ENCODE assay signal across 34 cellular contexts in genomic region chr3:62749130-62749529, GRCh38.
"Had no signal": no experiment of that assay in that cellular context is flagged by ENCODE, and none has a peak within 500 bp of the region (broad histone marks: within the 10 kb centered on the region; RNA-seq: fewer than 3 reads in every experiment).

No MANE protein-coding gene starts in this region.

- H3K4me3 ChIP-seq: ascending aorta had no signal

- H3K36me3 Mint-ChIP-seq: activated CD8-positive, alpha-beta memory T cell treated with anti-CD3 and anti-CD28 coated beads, Interleukin-2, amount 10 ng/mL, durations not matched to agents 7 days and 5 days; activated naive CD4-positive, alpha-beta T cell treated with anti-CD3 and anti-CD28 coated beads, Interleukin-2, amount 10 ng/mL, durations not matched to agents 7 days and 5 days; activated naive CD4-positive, alpha-beta T cell treated with anti-CD3 and anti-CD28 coated beads, Interleukin-2, amount 50 U/mL, for 24 hours; activated naive CD8-positive, alpha-beta T cell; activated naive CD8-positive, alpha-beta T cell treated with anti-CD3 and anti-CD28 coated beads, Interleukin-2, amount 10 ng/mL, durations not matched to agents 7 days and 5 days had no signal

- H3K4me1 Mint-ChIP-seq: activated CD4-positive, alpha-beta memory T cell treated with anti-CD3 and anti-CD28 coated beads, Interleukin-2, amount 10 ng/mL, durations not matched to agents 7 days and 5 days; activated CD4-positive, alpha-beta T cell treated with anti-CD3 and anti-CD28 coated beads for 36 hours; activated CD4-positive, alpha-beta T cell treated with anti-CD3 and anti-CD28 coated beads, Interleukin-2, amount 10 ng/mL, durations not matched to agents 7 days and 5 days; activated CD8-positive, alpha-beta memory T cell treated with anti-CD3 and anti-CD28 coated beads, Interleukin-2, amount 10 ng/mL, durations not matched to agents 7 days and 5 days; activated naive CD4-positive, alpha-beta T cell treated with anti-CD3 and anti-CD28 coated beads, Interleukin-2, amount 10 ng/mL, durations not matched to agents 7 days and 5 days; activated naive CD4-positive, alpha-beta T cell treated with anti-CD3 and anti-CD28 coated beads, Interleukin-2, amount 50 U/mL, for 24 hours; activated naive CD8-positive, alpha-beta T cell treated with anti-CD3 and anti-CD28 coated beads, Interleukin-2, amount 10 ng/mL, durations not matched to agents 7 days and 5 days; activated naive CD8-positive, alpha-beta T cell treated with anti-CD3 and anti-CD28 coated beads, Interleukin-2, amount 50 U/mL, for 24 hours; brain had no signal

- H3K27me3 ChIP-seq: ascending aorta had no signal

- H3K27me3 Mint-ChIP-seq: activated CD4-positive, alpha-beta memory T cell treated with anti-CD3 and anti-CD28 coated beads, Interleukin-2, amount 10 ng/mL, durations not matched to agents 7 days and 5 days; activated CD4-positive, alpha-beta T cell treated with anti-CD3 and anti-CD28 coated beads for 36 hours; activated CD4-positive, alpha-beta T cell treated with anti-CD3 and anti-CD28 coated beads, Interleukin-2, amount 10 ng/mL, durations not matched to agents 7 days and 5 days; activated CD8-positive, alpha-beta memory T cell treated with anti-CD3 and anti-CD28 coated beads, Interleukin-2, amount 10 ng/mL, durations not matched to agents 7 days and 5 days; activated naive CD4-positive, alpha-beta T cell treated with anti-CD3 and anti-CD28 coated beads, Interleukin-2, amount 10 ng/mL, durations not matched to agents 7 days and 5 days; activated naive CD4-positive, alpha-beta T cell treated with anti-CD3 and anti-CD28 coated beads, Interleukin-2, amount 50 U/mL, for 24 hours; activated naive CD8-positive, alpha-beta T cell; activated naive CD8-positive, alpha-beta T cell treated with anti-CD3 and anti-CD28 coated beads, Interleukin-2, amount 10 ng/mL, durations not matched to agents 7 days and 5 days; activated naive CD8-positive, alpha-beta T cell treated with anti-CD3 and anti-CD28 coated beads, Interleukin-2, amount 50 U/mL, for 24 hours; activated T-cell treated with anti-CD3 and anti-CD28 coated beads, Interleukin-2, amount 50 U/mL, for 24 hours had no signal

- H3K27ac Mint-ChIP-seq: activated CD4-positive, alpha-beta memory T cell treated with anti-CD3 and anti-CD28 coated beads, Interleukin-2, amount 10 ng/mL, durations not matched to agents 7 days and 5 days; activated CD4-positive, alpha-beta T cell treated with anti-CD3 and anti-CD28 coated beads for 36 hours; activated CD4-positive, alpha-beta T cell treated with anti-CD3 and anti-CD28 coated beads, Interleukin-2, amount 10 ng/mL, durations not matched to agents 7 days and 5 days; activated CD8-positive, alpha-beta memory T cell treated with anti-CD3 and anti-CD28 coated beads, Interleukin-2, amount 10 ng/mL, durations not matched to agents 7 days and 5 days; activated CD8-positive, alpha-beta T cell treated with anti-CD3 and anti-CD28 coated beads, Interleukin-2, amount 10 ng/mL, durations not matched to agents 7 days and 5 days; activated naive CD4-positive, alpha-beta T cell treated with anti-CD3 and anti-CD28 coated beads, Interleukin-2, amount 10 ng/mL, durations not matched to agents 7 days and 5 days; activated naive CD4-positive, alpha-beta T cell treated with anti-CD3 and anti-CD28 coated beads, Interleukin-2, amount 50 U/mL, for 24 hours; activated naive CD8-positive, alpha-beta T cell; activated naive CD8-positive, alpha-beta T cell treated with anti-CD3 and anti-CD28 coated beads, Interleukin-2, amount 10 ng/mL, durations not matched to agents 7 days and 5 days; activated naive CD8-positive, alpha-beta T cell treated with anti-CD3 and anti-CD28 coated beads, Interleukin-2, amount 50 U/mL, for 24 hours; activated T-cell treated with anti-CD3 and anti-CD28 coated beads, Interleukin-2, amount 50 U/mL, for 24 hours; activated T-helper 2 cell treated with anti-CD3 and anti-CD28 coated beads, Interferon-gamma antibody, Interleukin-2, Interleukin-4, amounts not matched to agents 10 μg/mL and 5 μg/mL and 100 μg/mL, durations not matched to agents 14 hours and 24 hours and 36 hours; brain; T-helper 1 cell treated with Interleukin-12 subunit alpha and Interleukin-12 subunit beta and Interleukin-4 antibody, amounts not matched to agents 30 μg/mL and 1 μg/mL, for 36 hours; T-helper 2 cell treated with Interferon-gamma antibody and Interleukin-4, amounts not matched to agents 5 μg/mL and 100 μg/mL, for 36 hours had no signal

- H3K27ac ChIP-seq: ascending aorta, VCaP had no signal

- H3K9me3 ChIP-seq: ascending aorta had no signal

- DNase-seq: activated CD4-positive, alpha-beta memory T cell treated with anti-CD3 and anti-CD28 coated beads, Interleukin-2, amount 10 ng/mL, durations not matched to agents 7 days and 5 days; activated CD4-positive, alpha-beta T cell treated with anti-CD3 and anti-CD28 coated beads for 1 hour; activated CD4-positive, alpha-beta T cell treated with anti-CD3 and anti-CD28 coated beads for 36 hours; activated CD4-positive, alpha-beta T cell treated with anti-CD3 and anti-CD28 coated beads for 48 hours; activated CD4-positive, alpha-beta T cell treated with anti-CD3 and anti-CD28 coated beads, Interleukin-2, amount 10 ng/mL, durations not matched to agents 7 days and 5 days; activated CD4-positive, alpha-beta T cell treated with anti-CD3 and anti-CD28 coated beads, Interleukin-2, amount 50 U/mL, for 48 hours; activated CD4-positive, CD25-positive, alpha-beta regulatory T cell; activated CD8-positive, alpha-beta memory T cell treated with anti-CD3 and anti-CD28 coated beads for 24 hours; activated CD8-positive, alpha-beta memory T cell treated with anti-CD3 and anti-CD28 coated beads, Interleukin-2, amount 10 ng/mL, durations not matched to agents 7 days and 5 days; activated CD8-positive, alpha-beta memory T cell treated with anti-CD3 and anti-CD28 coated beads, Interleukin-2, amount 50 U/mL, for 48 hours; activated CD8-positive, alpha-beta T cell treated with anti-CD3 and anti-CD28 coated beads, Interleukin-2, amount 10 ng/mL, durations not matched to agents 7 days and 5 days; activated effector memory CD4-positive, alpha-beta T cell treated with Interleukin-2 at 50 U/mL for 16 hours; activated gamma-delta T cell; activated naive CD4-positive, alpha-beta T cell treated with anti-CD3 and anti-CD28 coated beads, Interleukin-2, amount 10 ng/mL, durations not matched to agents 7 days and 5 days; activated naive CD4-positive, alpha-beta T cell treated with Interleukin-2 at 50 U/mL for 16 hours; activated naive CD8-positive, alpha-beta T cell treated with anti-CD3 and anti-CD28 coated beads, Interleukin-2, amount 10 ng/mL, durations not matched to agents 7 days and 5 days; activated naive CD8-positive, alpha-beta T cell treated with anti-CD3 and anti-CD28 coated beads, Interleukin-2, amount 50 U/mL, for 24 hours; activated T-cell treated with anti-CD3 and anti-CD28 coated beads, Interleukin-2, amount 50 U/mL, for 24 hours; activated T-cell treated with anti-CD3 and anti-CD28 coated beads, Interleukin-2, amount 50 U/mL, for 48 hours; amygdala; anterior cingulate cortex; central memory CD4-positive, alpha-beta T cell; T-helper 1 cell; T-helper 2 cell; T-helper 9 cell had no signal

- H3K4me1 ChIP-seq: ascending aorta had no signal

- H3K36me3 ChIP-seq: ascending aorta had no signal

- ATAC-seq: activated CD4-positive, alpha-beta T cell treated with anti-CD3 and anti-CD28 coated beads for 36 hours; activated CD4-positive, CD25-positive, alpha-beta regulatory T cell treated with anti-CD3 and anti-CD28 coated beads, Interleukin-2, amount 50 U/mL, for 24 hours; activated CD8-positive, alpha-beta memory T cell treated with anti-CD3 and anti-CD28 coated beads, Interleukin-2, amount 10 ng/mL, durations not matched to agents 7 days and 5 days; activated CD8-positive, alpha-beta T cell treated with anti-CD3 and anti-CD28 coated beads, Interleukin-2, amount 10 ng/mL, durations not matched to agents 7 days and 5 days had no signal

- H3K4me3 Mint-ChIP-seq: activated CD4-positive, alpha-beta memory T cell treated with anti-CD3 and anti-CD28 coated beads, Interleukin-2, amount 10 ng/mL, durations not matched to agents 7 days and 5 days; activated CD4-positive, alpha-beta T cell treated with anti-CD3 and anti-CD28 coated beads for 36 hours; activated CD4-positive, alpha-beta T cell treated with anti-CD3 and anti-CD28 coated beads, Interleukin-2, amount 10 ng/mL, durations not matched to agents 7 days and 5 days; activated CD8-positive, alpha-beta memory T cell treated with anti-CD3 and anti-CD28 coated beads, Interleukin-2, amount 10 ng/mL, durations not matched to agents 7 days and 5 days; activated CD8-positive, alpha-beta T cell treated with anti-CD3 and anti-CD28 coated beads, Interleukin-2, amount 10 ng/mL, durations not matched to agents 7 days and 5 days; activated naive CD4-positive, alpha-beta T cell treated with anti-CD3 and anti-CD28 coated beads, Interleukin-2, amount 10 ng/mL, durations not matched to agents 7 days and 5 days; activated naive CD4-positive, alpha-beta T cell treated with anti-CD3 and anti-CD28 coated beads, Interleukin-2, amount 50 U/mL, for 24 hours; activated naive CD8-positive, alpha-beta T cell; activated naive CD8-positive, alpha-beta T cell treated with anti-CD3 and anti-CD28 coated beads, Interleukin-2, amount 10 ng/mL, durations not matched to agents 7 days and 5 days; activated naive CD8-positive, alpha-beta T cell treated with anti-CD3 and anti-CD28 coated beads, Interleukin-2, amount 50 U/mL, for 24 hours; activated T-cell treated with anti-CD3 and anti-CD28 coated beads, Interleukin-2, amount 50 U/mL, for 24 hours; brain; T-helper 1 cell treated with Interleukin-12 subunit alpha and Interleukin-12 subunit beta and Interleukin-4 antibody, amounts not matched to agents 30 μg/mL and 1 μg/mL, for 36 hours; T-helper 2 cell treated with Interferon-gamma antibody and Interleukin-4, amounts not matched to agents 5 μg/mL and 100 μg/mL, for 36 hours had no signal

- H3K9me3 Mint-ChIP-seq: activated CD4-positive, alpha-beta T cell treated with anti-CD3 and anti-CD28 coated beads, Interleukin-2, amount 10 ng/mL, durations not matched to agents 7 days and 5 days; activated naive CD4-positive, alpha-beta T cell treated with anti-CD3 and anti-CD28 coated beads, Interleukin-2, amount 10 ng/mL, durations not matched to agents 7 days and 5 days; activated naive CD4-positive, alpha-beta T cell treated with anti-CD3 and anti-CD28 coated beads, Interleukin-2, amount 50 U/mL, for 24 hours; activated T-cell treated with anti-CD3 and anti-CD28 coated beads, Interleukin-2, amount 50 U/mL, for 24 hours; activated T-helper 2 cell treated with anti-CD3 and anti-CD28 coated beads, Interferon-gamma antibody, Interleukin-2, Interleukin-4, amounts not matched to agents 10 μg/mL and 5 μg/mL and 100 μg/mL, durations not matched to agents 14 hours and 24 hours and 36 hours; brain; T-helper 1 cell treated with Interleukin-12 subunit alpha and Interleukin-12 subunit beta and Interleukin-4 antibody, amounts not matched to agents 30 μg/mL and 1 μg/mL, for 36 hours; T-helper 2 cell treated with Interferon-gamma antibody and Interleukin-4, amounts not matched to agents 5 μg/mL and 100 μg/mL, for 36 hours had no signal
